In the genomic region with DNA sequence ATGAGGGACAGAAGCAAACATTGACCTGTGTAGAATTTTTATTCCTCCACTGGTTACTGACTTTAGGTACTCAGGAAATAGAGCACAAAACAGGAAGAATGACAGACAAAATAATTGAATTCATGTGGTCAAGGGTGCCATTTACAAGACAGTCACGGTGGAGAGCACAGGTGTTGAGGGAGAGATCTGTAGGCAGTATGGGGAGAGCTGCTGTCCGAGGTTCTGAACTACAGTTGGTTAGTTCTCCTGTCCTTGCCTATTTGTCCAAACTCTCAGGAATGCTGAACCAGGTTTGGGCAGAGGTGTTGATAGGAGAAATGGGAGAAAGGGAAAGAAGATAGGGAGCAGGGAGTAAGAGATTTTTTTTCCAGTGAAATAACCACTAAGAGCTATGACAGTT, we compare ENCODE assay signal across 8 cellular contexts.
DNase-seq lines count a peak whose midpoint lies in the region; ATAC-seq lines count a peak whose summit lies in the region.

No MANE protein-coding gene starts in this region.

- no peak overlapping the region for H3K9ac ChIP-seq in adipocyte (ENCODE audit: low read length)

- DNase-seq in EH (ENCODE audit: low read depth) (peak; percentile 62), HT-29 (ENCODE audit: low spot score) (peak; percentile 65), adipocyte (ENCODE audit: low read depth) (peak; percentile 60), kidney glomerular epithelial cell (lab: John Stamatoyannopoulos, UW) (peak; percentile 32)
- DNase-seq in stimulated activated naive CD4-positive, alpha-beta T cell (lab: John Stamatoyannopoulos, UW), result no peak
- DNase-seq in stimulated activated CD4-positive, alpha-beta T cell treated with anti-CD3 and anti-CD28 coated beads, Interleukin-4, amount 100 ng/mL, for 1 hour, result no peak

- H3K4me3 ChIP-seq in adipocyte (ENCODE audit: low read length), result no peak overlapping the region

- H3K27me3 ChIP-seq in adipocyte (replicated peaks; ENCODE audit: control insufficient read depth, insufficient read depth, low read length), result no peaks in the 10 kb centered on the region

- peaks cover 27% of the 10 kb centered on the region for H3K4me1 ChIP-seq in adipocyte (ENCODE audit: control insufficient read depth, insufficient read depth, low read length)

- H3K9me3 ChIP-seq in adipocyte (ENCODE audit: control insufficient read depth, low read length), result no peaks in the 10 kb centered on the region

- ATAC-seq in HG03469 (IDR thresholded peaks at IDR 0.05; ENCODE audit: unreplicated experiment), result no peak
- no peak for ATAC-seq in GM21447 (IDR thresholded peaks at IDR 0.05; ENCODE audit: unreplicated experiment)

- no peaks in the 10 kb centered on the region for H3K36me3 ChIP-seq in adipocyte (ENCODE audit: control insufficient read depth, insufficient read depth, low read length, severe bottlenecking)

Comparison
In these comparisons a context has a peak if more than half of its experiments do, and no peak if none do; other contexts are left out.
1. DNase-seq: peak in EH (single experiment), HT-29 (single experiment), adipocyte (single experiment) and kidney glomerular epithelial cell (single experiment); none in stimulated activated naive CD4-positive, alpha-beta T cell (0 of 6) and stimulated activated CD4-positive, alpha-beta T cell treated with anti-CD3 and anti-CD28 coated beads, Interleukin-4, amount 100 ng/mL, for 1 hour (single experiment).